ENCODE assay signal across 13 cellular contexts in genomic region chr1:44361478-44361877, GRCh38. TPM values are rescaled to one million over a fixed set of nuclear protein-coding genes. Genes with fewer than 3 reads are reported as not detected.
DNase-seq lines count a peak whose midpoint lies in the region; ATAC-seq and TF ChIP-seq lines count a peak whose summit lies in the region.
"Had no signal": no experiment of that assay in that cellular context is flagged by ENCODE, and none has a peak within 500 bp of the region (broad histone marks: within the 10 kb centered on the region; RNA-seq: fewer than 3 reads in every experiment).

No MANE protein-coding gene starts in this region.

- peaks cover 2% of the 10 kb centered on the region for H3K27me3 Mint-ChIP-seq in Caco-2 (ENCODE audit: insufficient read depth, unreplicated experiment)

- H3K4me1 ChIP-seq in Caco-2 = no peaks in the 10 kb centered on the region
- H3K4me1 ChIP-seq in liver (ENCODE audit: control insufficient read depth in 4 of 4, insufficient read depth in 4 of 4, low read length in 3 of 4) = no peaks in the 10 kb centered on the region

- DNase-seq in Caco-2 = peak in 1 of 2 experiments; percentile 20
- peak; percentile 6 for DNase-seq in LHCN-M2 (ENCODE audit: low read depth)
- DNase-seq in choroid plexus epithelial cell (ENCODE audit: low read depth) = peak; percentile 36
- no peak for DNase-seq in LoVo (ENCODE audit: low spot score)
- DNase-seq: activated CD4-positive, alpha-beta T cell treated with anti-CD3 and anti-CD28 coated beads for 48 hours; caudate nucleus; NCI-H1092 treated with DMSO at 0.1 percent for 48 hours; NCI-H524 had no signal

- H3K4me3 ChIP-seq in Caco-2 (ENCODE audit: low read depth, low read length) (no peak overlapping the region), choroid plexus epithelial cell (ENCODE audit: low read depth, low read length) (no peak overlapping the region), liver (ENCODE audit: low read depth in 1 of 3, low read length in 3 of 3) (no peak overlapping the region)

- TF ChIP-seq RAD21 in liver (IDR thresholded peaks at IDR 0.05) = peak; percentile 23 to 52

- no peak overlapping the region for H3K9ac ChIP-seq in liver (ENCODE audit: low read depth in 1 of 2, low read length in 2 of 2)

- H3K4me3 Mint-ChIP-seq in Caco-2 (ENCODE audit: unreplicated experiment) = no peak overlapping the region

- H3K27me3 ChIP-seq in Caco-2 (replicated peaks; ENCODE audit: control insufficient read depth, insufficient read depth, low read length) = no peaks in the 10 kb centered on the region
- no peaks in the 10 kb centered on the region for H3K27me3 ChIP-seq in liver (ENCODE audit: control insufficient read depth in 4 of 4, insufficient read depth in 4 of 4, low read length in 3 of 4)

- POLR2A ChIA-PET in Caco-2 (lab: Charles Lee) = no interaction called here

- WGBS in liver = 78% methylated on average over 4 of the region's 4 CpGs

- no peaks in the 10 kb centered on the region for H3K9me3 Mint-ChIP-seq in Caco-2 (ENCODE audit: unreplicated experiment)
- H3K9me3 Mint-ChIP-seq: activated T-helper 2 cell treated with anti-CD3 and anti-CD28 coated beads, Interferon-gamma antibody, Interleukin-2, Interleukin-4, amounts not matched to agents 10 μg/mL and 5 μg/mL and 100 μg/mL, durations not matched to agents 14 hours and 24 hours and 36 hours had no signal

- no peak overlapping the region for H3K27ac ChIP-seq in liver (ENCODE audit: low read depth in 1 of 2, low read length in 2 of 2)

- H3K27ac Mint-ChIP-seq in Caco-2 (ENCODE audit: unreplicated experiment) = no peak overlapping the region
- H3K27ac Mint-ChIP-seq: activated T-helper 2 cell treated with anti-CD3 and anti-CD28 coated beads, Interferon-gamma antibody, Interleukin-2, Interleukin-4, amounts not matched to agents 10 μg/mL and 5 μg/mL and 100 μg/mL, durations not matched to agents 14 hours and 24 hours and 36 hours had no signal

- no peaks in the 10 kb centered on the region for H3K36me3 Mint-ChIP-seq in Caco-2 (ENCODE audit: insufficient read depth, unreplicated experiment)

- H3K4me1 Mint-ChIP-seq in Caco-2 (ENCODE audit: low read depth, unreplicated experiment) = no peaks in the 10 kb centered on the region

- H3K36me3 ChIP-seq in Caco-2 (ENCODE audit: control insufficient read depth, insufficient read depth, low read length) (no peaks in the 10 kb centered on the region), liver (ENCODE audit: control insufficient read depth in 4 of 4, insufficient read depth in 3 of 4, low read depth in 1 of 4, low read length in 3 of 4) (no peaks in the 10 kb centered on the region)

- CTCF ChIA-PET in Caco-2 (lab: Charles Lee) = no interaction called here

- H3K9me3 ChIP-seq in Caco-2 (no peaks in the 10 kb centered on the region), liver (ENCODE audit: control insufficient read depth in 4 of 4, low read length in 3 of 4) (no peaks in the 10 kb centered on the region)

- TF ChIP-seq CTCF in Caco-2 (IDR thresholded peaks at IDR 0.05; ENCODE audit: insufficient read depth in 1 of 2, low read depth in 1 of 2, low read length in 1 of 2, severe bottlenecking in 1 of 2, unreplicated experiment in 1 of 2) (peak; percentile 18 to 44), choroid plexus epithelial cell (conservative IDR thresholded peaks at IDR 0.05; ENCODE audit: low read depth, low read length) (peak; percentile 52), liver (IDR thresholded peaks at IDR 0.05; ENCODE audit: low read depth, low read length, missing input control) (peak; percentile 10)

- intact Hi-C loops in Caco-2 (cut with micrococcal nuclease; ENCODE audit: unreplicated experiment) = loop anchor here (5.0 kb wide), 1 partner anchor 144 kb away; no protein-coding TSS in a partner anchor

- BruUV-seq in Caco-2 (replicated peaks; lab: Mats Ljungman, UMichigan) = no TSS peak

- no peak for ATAC-seq in HG02763 (IDR thresholded peaks at IDR 0.05; ENCODE audit: unreplicated experiment)
- no peak for ATAC-seq in HG03108 (IDR thresholded peaks at IDR 0.05; ENCODE audit: unreplicated experiment)
- ATAC-seq in HG02571 (IDR thresholded peaks at IDR 0.05; ENCODE audit: unreplicated experiment) = no peak

TF ChIP-seq in liver, 16 proteins besides CTCF, POLR2A, EP300 and RAD21:
- TF ChIP-seq REST (IDR thresholded peaks at IDR 0.05) (no peak), JUND (IDR thresholded peaks at IDR 0.05) (no peak), RXRA (IDR thresholded peaks at IDR 0.05) (no peak), GABPA (IDR thresholded peaks at IDR 0.05 in 1 of 2, conservative IDR thresholded peaks at IDR 0.05 in 1 of 2) (no peak), MAX (IDR thresholded peaks at IDR 0.05) (no peak), FOXA1 (IDR thresholded peaks at IDR 0.05) (no peak), FOXA2 (IDR thresholded peaks at IDR 0.05) (no peak), NR2F2 (IDR thresholded peaks at IDR 0.05) (no peak), EGR1 (IDR thresholded peaks at IDR 0.05; ENCODE audit: low read depth in 2 of 2) (no peak), HNF4G (IDR thresholded peaks at IDR 0.05) (no peak), ZBTB33 (IDR thresholded peaks at IDR 0.05) (no peak), TAF1 (conservative IDR thresholded peaks at IDR 0.05) (no peak), HNF4A (conservative IDR thresholded peaks at IDR 0.05) (no peak), ATF3 (IDR thresholded peaks at IDR 0.05) (no peak), YY1 (IDR thresholded peaks at IDR 0.05) (no peak), SP1 (IDR thresholded peaks at IDR 0.05) (no peak)

RNA-seq across cellular contexts. Expression of gene ERI3, which starts 6.4 kb away (rescaled TPM):
- 34.2 and 38.2 TPM in 2 replicates for total RNA-seq in Caco-2 (2022)
- total RNA-seq in LHCN-M2 (2014; rRNA removed) = 59.7 and 59.8 TPM in 2 replicates
- 66.2 TPM for polyA plus RNA-seq in LHCN-M2 (2012)
- 10 to 100 TPM; 15.7 to 22.7 TPM for total RNA-seq in liver
- 10 to 100 TPM; 20.0 to 23.8 TPM for polyA plus RNA-seq in liver

RNA-seq across cellular contexts. Expression of gene RNF220, which starts 43.6 kb away (rescaled TPM):
- 79.5 and 92.4 TPM in 2 replicates for total RNA-seq in Caco-2 (2022)
- 124 and 143 TPM in 2 replicates for total RNA-seq in LHCN-M2 (2014; rRNA removed)
- polyA plus RNA-seq in LHCN-M2 (2012) = 65.2 TPM
- 10 to 100 TPM; 25.5 to 35.8 TPM for total RNA-seq in liver
- 10 to 100 TPM; 18.2 to 26.6 TPM for polyA plus RNA-seq in liver
